15 cellular contexts compared by ENCODE assay signal in the genomic region with DNA sequence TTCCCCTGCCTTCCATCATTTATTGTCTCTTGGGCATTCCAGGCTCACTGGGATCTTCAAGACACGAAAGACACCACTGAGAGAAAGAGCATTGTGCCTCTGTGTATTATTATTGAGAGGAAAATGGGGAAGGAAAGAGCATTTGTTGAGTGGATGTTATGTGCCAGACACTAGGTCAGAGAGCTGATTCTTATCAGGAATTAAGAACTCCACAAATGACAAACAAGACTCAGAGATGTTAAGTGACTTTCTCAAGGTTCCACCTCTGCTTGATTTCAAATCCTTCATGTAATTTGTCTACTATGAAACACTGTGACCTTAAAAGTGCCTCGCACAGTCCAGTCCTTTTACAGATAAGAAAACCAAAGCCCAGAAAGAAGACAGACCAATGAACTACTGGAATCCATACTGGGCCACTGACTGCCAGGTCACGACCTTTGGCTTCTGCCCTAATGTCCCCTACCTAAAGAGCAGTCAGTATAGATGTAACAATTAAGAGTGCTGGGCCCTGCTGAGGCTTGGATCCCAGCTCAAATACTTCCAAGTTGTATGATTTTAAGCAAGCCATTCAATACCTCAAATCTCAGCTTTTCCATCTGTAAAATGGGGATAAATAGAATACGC. TPM values are rescaled to one million over a fixed set of nuclear protein-coding genes. Genes with fewer than 3 reads are reported as not detected.
DNase-seq lines count a peak whose midpoint lies in the region; TF ChIP-seq lines count a peak whose summit lies in the region.
"Had no signal": no experiment of that assay in that cellular context is flagged by ENCODE, and none has a peak within 500 bp of the region (broad histone marks: within the 10 kb centered on the region; RNA-seq: fewer than 3 reads in every experiment).

No MANE protein-coding gene starts in this region.

- no peaks in the 10 kb centered on the region for H3K36me3 ChIP-seq in HUES64 (ENCODE audit: insufficient read depth, low read length)
- H3K36me3 ChIP-seq: colonic mucosa had no signal

- no peaks in the 10 kb centered on the region for H3K27me3 Mint-ChIP-seq in nephron (ENCODE audit: low read depth)
- H3K27me3 Mint-ChIP-seq: activated naive CD8-positive, alpha-beta T cell treated with anti-CD3 and anti-CD28 coated beads for 36 hours had no signal

- H3K4me3 ChIP-seq in HUES64 (ENCODE audit: low read length) (no peak overlapping the region), dorsolateral prefrontal cortex (no peak overlapping the region)
- H3K4me3 ChIP-seq: colonic mucosa, PC-9 had no signal

- DNase-seq in dorsolateral prefrontal cortex = no peak
- no peak for DNase-seq in NCI-H446 (lab: John Stamatoyannopoulos, UW)
- DNase-seq in activated naive CD4-positive, alpha-beta T cell treated with anti-CD3 and anti-CD28 coated beads, Interleukin-2, amount 50 U/mL, for 16 hours = no peak
- no peak for DNase-seq in activated CD4-positive, alpha-beta T cell treated with anti-CD3 and anti-CD28 coated beads, Interleukin-2, amount 50 U/mL, for 4 hours
- no peak for DNase-seq in head of caudate nucleus
- DNase-seq: activated CD8-positive, alpha-beta memory T cell treated with anti-CD3 and anti-CD28 coated beads for 24 hours; activated naive CD8-positive, alpha-beta T cell treated with anti-CD3 and anti-CD28 coated beads for 36 hours; colonic mucosa; foreskin fibroblast; islet precursor cell; NCI-H345; PC-9 had no signal

- H3K27me3 ChIP-seq in HUES64 (ENCODE audit: insufficient read depth, low read length) (no peaks in the 10 kb centered on the region), dorsolateral prefrontal cortex (no peaks in the 10 kb centered on the region)
- H3K27me3 ChIP-seq: colonic mucosa had no signal

- H3K9me3 Mint-ChIP-seq in nephron = no peaks in the 10 kb centered on the region
- H3K9me3 Mint-ChIP-seq: activated naive CD8-positive, alpha-beta T cell treated with anti-CD3 and anti-CD28 coated beads for 36 hours had no signal

- H3K4me3 Mint-ChIP-seq in nephron = no peak overlapping the region
- H3K4me3 Mint-ChIP-seq: activated naive CD8-positive, alpha-beta T cell treated with anti-CD3 and anti-CD28 coated beads for 36 hours had no signal

- H3K27ac ChIP-seq in 22Rv1 (0 out of 2 replicates have a peak overlapping the region, but pooled peaks have one; percentile 0), HUES64 (ENCODE audit: low read depth, low read length) (peak overlapping the region; percentile 7; the same call in 1 of the 2 replicates), dorsolateral prefrontal cortex (peak overlapping the region in 37 of 59 donors; percentile 1 to 77 (median 41))
- H3K27ac ChIP-seq: colonic mucosa, PC-9 had no signal

- WGBS in HUES64 = 94% methylated on average over 4 of the region's 4 CpGs

- H3K27ac Mint-ChIP-seq in nephron = peak overlapping the region; percentile 16 to 53 (median 44)
- H3K27ac Mint-ChIP-seq: activated naive CD8-positive, alpha-beta T cell treated with anti-CD3 and anti-CD28 coated beads for 36 hours had no signal

- H3K36me3 Mint-ChIP-seq in nephron (ENCODE audit: low read depth) = peaks cover 4% of the 10 kb centered on the region

- H3K4me1 ChIP-seq in HUES64 (ENCODE audit: insufficient read depth, low read length) = peaks cover 73% of the 10 kb centered on the region
- H3K4me1 ChIP-seq: colonic mucosa had no signal

- TF ChIP-seq CTCF in 22Rv1 (IDR thresholded peaks at IDR 0.05) (no peak), dorsolateral prefrontal cortex (IDR thresholded peaks at IDR 0.05 in 54 of 56, conservative IDR thresholded peaks at IDR 0.05 in 2 of 56; ENCODE audit: low read depth in 1 of 56, partially characterized antibody in 56 of 56) (no peak), nephron (IDR thresholded peaks at IDR 0.05; ENCODE audit: unreplicated experiment in 3 of 3) (no peak)

- peaks cover 84% of the 10 kb centered on the region for H3K4me1 Mint-ChIP-seq in nephron

- H3K9ac ChIP-seq in HUES64 (ENCODE audit: low read depth, low read length) = no peak overlapping the region

- intact Hi-C loops in dorsolateral prefrontal cortex (cut with DNase I) (no loop called here), head of caudate nucleus (cut with DNase I) (no loop called here)

- H3K9me3 ChIP-seq in HUES64 (ENCODE audit: insufficient read depth, low read depth, low read length) = no peaks in the 10 kb centered on the region
- H3K9me3 ChIP-seq: colonic mucosa had no signal

RNA-seq across cellular contexts. Expression of gene KLF7, which starts 11.1 kb away (rescaled TPM):
- polyA plus RNA-seq in HUES64 (2013, experiment 1 of 2) = 11.9 TPM
- polyA plus RNA-seq in HUES64 (2013, experiment 2 of 2) = 11.3 TPM
- 10 to 100 TPM; 28.9 to 88.4 (median 49.9) TPM for total RNA-seq in dorsolateral prefrontal cortex
